ENCODE assay signal across 11 cellular contexts in the genomic region with DNA sequence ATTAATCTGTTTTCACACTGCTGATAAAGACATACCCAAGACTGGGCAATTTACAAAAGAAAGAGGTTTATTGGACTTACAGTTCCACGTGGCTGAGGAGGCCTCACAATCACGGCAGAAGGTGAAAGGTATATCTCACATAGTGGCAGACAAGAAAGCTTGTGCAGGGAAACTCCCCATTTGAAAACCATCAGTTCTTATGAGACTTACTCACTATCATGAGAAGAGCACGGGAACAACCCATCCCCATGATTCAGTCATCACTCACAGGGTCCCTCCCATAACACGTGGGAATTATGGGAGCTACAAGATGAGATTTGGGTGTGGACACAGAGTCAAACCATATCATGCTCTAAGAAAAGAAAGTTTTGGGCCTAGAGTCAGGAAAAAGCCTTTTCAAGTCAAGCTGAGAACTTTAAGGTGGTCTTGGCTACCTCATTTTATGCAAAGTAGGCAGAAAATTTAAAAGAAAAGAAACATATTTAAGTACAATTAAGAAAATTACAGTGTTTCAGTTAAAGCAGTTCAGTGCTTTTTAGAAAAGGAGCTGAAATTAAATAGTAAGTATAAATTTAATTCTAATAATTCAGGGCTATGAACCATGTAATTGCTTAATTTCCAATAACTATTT. TPM values are rescaled to one million over a fixed set of nuclear protein-coding genes. Genes with fewer than 3 reads are reported as not detected.
DNase-seq lines count a peak whose midpoint lies in the region; ATAC-seq and TF ChIP-seq lines count a peak whose summit lies in the region.
"Had no signal": no experiment of that assay in that cellular context is flagged by ENCODE, and none has a peak within 500 bp of the region (broad histone marks: within the 10 kb centered on the region; RNA-seq: fewer than 3 reads in every experiment).

No MANE protein-coding gene starts in this region.

- no peaks in the 10 kb centered on the region for H3K9me3 ChIP-seq in Caco-2

- H4K20me1 ChIP-seq in KMS-11 (ENCODE audit: insufficient read depth): no peaks in the 10 kb centered on the region

- H3K4me3 ChIP-seq in Caco-2 (ENCODE audit: low read depth, low read length): no peak overlapping the region
- no peak overlapping the region for H3K4me3 ChIP-seq in KMS-11 (IDR thresholded peaks at IDR 0.05; ENCODE audit: insufficient read depth, low read depth, low read length)
- H3K4me3 ChIP-seq in brain microvascular endothelial cell (ENCODE audit: low read depth, low read length): peak overlapping the region; percentile 82

- ATAC-seq in naive B cell (ENCODE audit: low read depth in 2 of 2) (no peak), HG02759 (IDR thresholded peaks at IDR 0.05; ENCODE audit: unreplicated experiment) (no peak), GM21723 (IDR thresholded peaks at IDR 0.05; ENCODE audit: unreplicated experiment) (no peak)

- H3K27me3 Mint-ChIP-seq in Caco-2 (ENCODE audit: insufficient read depth, unreplicated experiment) (no peaks in the 10 kb centered on the region), naive B cell (no peaks in the 10 kb centered on the region)

- no peak overlapping the region for H3K9ac ChIP-seq in KMS-11

- peak overlapping the region; percentile 97 for H3K4me3 Mint-ChIP-seq in Caco-2 (ENCODE audit: unreplicated experiment)
- peak overlapping the region in 6 of 8 donors; percentile 86 to 97 (median 94) for H3K4me3 Mint-ChIP-seq in naive B cell

- H3K27ac ChIP-seq in KMS-11: no peak overlapping the region
- H3K27ac ChIP-seq in brain microvascular endothelial cell: peak overlapping the region; percentile 89

- H3K79me2 ChIP-seq in KMS-11 (ENCODE audit: insufficient read depth, low read depth): no peaks in the 10 kb centered on the region

- CTCF ChIA-PET in Caco-2 (lab: Charles Lee): interaction anchor here (0.6 to 1.3 kb wide), 3 partner anchors 90 to 146 kb away, joined by 4 to 5 read pairs (median 5); no protein-coding TSS in a partner anchor

- in situ Hi-C loops in brain microvascular endothelial cell (cut with HindIII; ENCODE audit: low pct_ligation_motif_present, low sequenced_read_pairs): no loop called here

- H3K4me1 ChIP-seq in Caco-2 (peaks cover 12% of the 10 kb centered on the region), KMS-11 (ENCODE audit: low read depth, poor library complexity, severe bottlenecking) (peaks cover 18% of the 10 kb centered on the region)

- no peak overlapping the region for H3K27ac Mint-ChIP-seq in Caco-2 (ENCODE audit: unreplicated experiment)
- H3K27ac Mint-ChIP-seq in naive B cell: peak overlapping the region in 2 of 6 donors; percentile 33 to 84
- H3K27ac Mint-ChIP-seq: activated naive CD8-positive, alpha-beta T cell treated with anti-CD3 and anti-CD28 coated beads for 36 hours had no signal

- POLR2A ChIA-PET in Caco-2 (lab: Charles Lee): interaction anchor here (0.6 kb wide), 1 partner anchor 496 kb away, joined by 3 read pairs; no protein-coding TSS in a partner anchor

- H3K4me2 ChIP-seq in KMS-11: peak overlapping the region; percentile 66; the same call in 1 of the 2 replicates

- no peaks in the 10 kb centered on the region for H3K27me3 ChIP-seq in Caco-2 (replicated peaks; ENCODE audit: control insufficient read depth, insufficient read depth, low read length)
- no peaks in the 10 kb centered on the region for H3K27me3 ChIP-seq in KMS-11 (ENCODE audit: insufficient read depth, low read depth)
- no peaks in the 10 kb centered on the region for H3K27me3 ChIP-seq in brain microvascular endothelial cell (replicated peaks)

- H3K4me1 Mint-ChIP-seq in Caco-2 (ENCODE audit: low read depth, unreplicated experiment) (peaks cover 8% of the 10 kb centered on the region), naive B cell (peaks cover 29 to 31% (median 29%) of the 10 kb centered on the region in 3 donors)

- DNase-seq in Caco-2 (no peak), brain microvascular endothelial cell (peak; percentile 86), naive B cell (no peak), amygdala (lab: John Stamatoyannopoulos, UW) (no peak), epidermal melanocyte (ENCODE audit: insufficient read length, low spot score) (no peak)
- DNase-seq: activated naive CD8-positive, alpha-beta T cell treated with anti-CD3 and anti-CD28 coated beads for 36 hours; stimulated activated naive CD4-positive, alpha-beta T cell treated with Interleukin-2 at 50 U/mL for 16 hours; T-helper 1 cell had no signal

- peaks cover 6% of the 10 kb centered on the region for H3K36me3 Mint-ChIP-seq in Caco-2 (ENCODE audit: insufficient read depth, unreplicated experiment)
- no peaks in the 10 kb centered on the region for H3K36me3 Mint-ChIP-seq in naive B cell
- H3K36me3 Mint-ChIP-seq: activated naive CD8-positive, alpha-beta T cell treated with anti-CD3 and anti-CD28 coated beads for 36 hours had no signal

- intact Hi-C loops in Caco-2 (cut with micrococcal nuclease; ENCODE audit: unreplicated experiment): loop anchor here (5.0 kb wide), 2 partner anchors 41 to 451 kb away; no protein-coding TSS in a partner anchor

- BruUV-seq in Caco-2 (replicated peaks; lab: Mats Ljungman, UMichigan): no TSS peak

- H3K36me3 ChIP-seq in Caco-2 (ENCODE audit: control insufficient read depth, insufficient read depth, low read length): no peaks in the 10 kb centered on the region
- no peaks in the 10 kb centered on the region for H3K36me3 ChIP-seq in KMS-11 (ENCODE audit: insufficient read depth)
- H3K36me3 ChIP-seq in brain microvascular endothelial cell (replicated peaks): no peaks in the 10 kb centered on the region

- no peak overlapping the region for H2AFZ ChIP-seq in KMS-11 (ENCODE audit: low read depth)

- TF ChIP-seq CTCF in Caco-2 (IDR thresholded peaks at IDR 0.05; ENCODE audit: insufficient read depth in 1 of 2, low read depth in 1 of 2, low read length in 1 of 2, severe bottlenecking in 1 of 2, unreplicated experiment in 1 of 2) (no peak), KMS-11 (conservative IDR thresholded peaks at IDR 0.05; ENCODE audit: low read depth, low read length) (no peak), brain microvascular endothelial cell (IDR thresholded peaks at IDR 0.05; ENCODE audit: low read depth, low read length, missing control alignments) (no peak)

- no peaks in the 10 kb centered on the region for H3K9me3 Mint-ChIP-seq in Caco-2 (ENCODE audit: unreplicated experiment)
- no peaks in the 10 kb centered on the region for H3K9me3 Mint-ChIP-seq in naive B cell
- H3K9me3 Mint-ChIP-seq: activated naive CD8-positive, alpha-beta T cell treated with anti-CD3 and anti-CD28 coated beads for 36 hours had no signal

RNA-seq across cellular contexts. Expression of gene CRYM, which starts 24.9 kb away (rescaled TPM):
- 0.39 TPM in 1 of 2 replicates, not detected in the other for total RNA-seq in Caco-2 (2022)
- 10 to 100 TPM in 1 of 6 donors, 1 to 10 TPM in 5; 2.4 to 13.0 (median 3.4) TPM for polyA plus RNA-seq in naive B cell (ENCODE audit: low read depth in 6 of 6)
- total RNA-seq: activated naive CD8-positive, alpha-beta T cell treated with anti-CD3 and anti-CD28 coated beads for 36 hours had no signal
